ENCODE assay signal across 8 cellular contexts in the genomic region with DNA sequence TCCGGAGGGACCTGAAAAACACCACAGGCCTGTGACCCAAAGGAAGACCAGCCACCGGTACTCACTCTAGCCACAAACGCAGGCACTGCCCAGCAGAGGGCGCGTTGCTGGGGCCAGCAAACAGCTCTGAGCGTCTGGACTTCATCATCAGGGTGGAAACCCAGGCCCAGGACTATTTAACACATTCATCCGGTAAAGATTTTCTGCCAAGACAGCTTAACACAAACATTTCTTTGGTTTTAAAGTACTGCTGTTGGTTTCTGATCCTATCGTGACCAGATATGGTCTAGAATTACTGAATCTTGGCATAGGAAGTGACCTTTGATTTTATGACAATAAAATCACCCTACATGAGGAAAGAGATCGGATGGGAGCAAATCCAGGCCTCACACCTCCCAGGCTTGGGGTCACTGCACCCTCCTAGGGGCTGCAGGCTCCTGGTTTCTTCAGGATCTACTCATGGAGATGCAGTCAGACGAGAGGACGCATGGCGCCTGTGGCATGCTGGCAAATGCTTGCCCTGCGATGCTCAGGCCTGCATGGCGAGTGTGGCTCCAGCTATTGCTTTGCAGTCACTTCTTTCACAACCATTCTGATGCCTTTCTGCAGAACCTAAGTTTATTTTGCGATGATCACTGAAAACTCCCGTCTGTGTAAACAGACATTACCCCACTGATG.
A peak's percentile ranks its signal among the peaks of the same experiment; 100 is the strongest.
DNase-seq lines count a peak whose midpoint lies in the region; ATAC-seq and TF ChIP-seq lines count a peak whose summit lies in the region.

No MANE protein-coding gene starts in this region.

- peaks cover 21% of the 10 kb centered on the region for H3K27me3 Mint-ChIP-seq in activated CD8-positive, alpha-beta memory T cell treated with anti-CD3 and anti-CD28 coated beads, Interleukin-2, amount 10 ng/mL, durations not matched to agents 7 days and 5 days

- ATAC-seq in GM19468 (IDR thresholded peaks at IDR 0.05; ENCODE audit: extremely low read depth, unreplicated experiment) = peak; percentile 33
- ATAC-seq in activated CD8-positive, alpha-beta memory T cell treated with anti-CD3 and anti-CD28 coated beads, Interleukin-2, amount 10 ng/mL, durations not matched to agents 7 days and 5 days = no peak

- H3K4me1 ChIP-seq in right atrium auricular region = no peaks in the 10 kb centered on the region

- H3K36me3 ChIP-seq in right atrium auricular region = no peaks in the 10 kb centered on the region

- DNase-seq in NCI-H2196 (lab: John Stamatoyannopoulos, UW; ENCODE audit: unreplicated experiment) (peak; percentile 5), NCI-H2196 treated with DMSO at 0.1 percent for 48 hours (lab: John Stamatoyannopoulos, UW; ENCODE audit: unreplicated experiment) (no peak), HuH-7 (ENCODE audit: low spot score) (peak; percentile 58), right atrium auricular region (ENCODE audit: low spot score) (no peak), NCI-H2029 treated with DMSO at 0.1 percent for 48 hours (lab: John Stamatoyannopoulos, UW) (no peak)
- peak; percentile 45 for DNase-seq in activated CD8-positive, alpha-beta memory T cell treated with anti-CD3 and anti-CD28 coated beads, Interleukin-2, amount 10 ng/mL, durations not matched to agents 7 days and 5 days
- DNase-seq in stimulated activated CD4-positive, alpha-beta T cell treated with anti-CD3 and anti-CD28 coated beads, Interleukin-4, amount 100 ng/mL, for 1 hour = peak; percentile 22

- CTCF ChIA-PET in activated CD8-positive, alpha-beta memory T cell treated with anti-CD3 and anti-CD28 coated beads, Interleukin-2, amount 10 ng/mL, durations not matched to agents 7 days and 5 days (lab: Charles Lee) = interaction anchor here (1.0 kb wide), 1 partner anchor 14 kb away, joined by 3 read pairs; no protein-coding TSS in a partner anchor

- H3K4me1 Mint-ChIP-seq in activated CD8-positive, alpha-beta memory T cell treated with anti-CD3 and anti-CD28 coated beads, Interleukin-2, amount 10 ng/mL, durations not matched to agents 7 days and 5 days = peaks cover 3% of the 10 kb centered on the region

- H3K4me3 ChIP-seq in right atrium auricular region = no peak overlapping the region

- no peaks in the 10 kb centered on the region for H3K9me3 ChIP-seq in right atrium auricular region

- TF ChIP-seq CTCF in right atrium auricular region (IDR thresholded peaks at IDR 0.05) = peak; percentile 14 to 45

- no peaks in the 10 kb centered on the region for H3K36me3 Mint-ChIP-seq in activated CD8-positive, alpha-beta memory T cell treated with anti-CD3 and anti-CD28 coated beads, Interleukin-2, amount 10 ng/mL, durations not matched to agents 7 days and 5 days

- no peaks in the 10 kb centered on the region for H3K9me3 Mint-ChIP-seq in activated CD8-positive, alpha-beta memory T cell treated with anti-CD3 and anti-CD28 coated beads, Interleukin-2, amount 10 ng/mL, durations not matched to agents 7 days and 5 days (ENCODE audit: low read depth)

- H3K27me3 ChIP-seq in right atrium auricular region = no peaks in the 10 kb centered on the region

- no peak overlapping the region for H3K4me3 Mint-ChIP-seq in activated CD8-positive, alpha-beta memory T cell treated with anti-CD3 and anti-CD28 coated beads, Interleukin-2, amount 10 ng/mL, durations not matched to agents 7 days and 5 days

- H3K27ac ChIP-seq in right atrium auricular region = no peak overlapping the region

- no peak overlapping the region for H3K27ac Mint-ChIP-seq in activated CD8-positive, alpha-beta memory T cell treated with anti-CD3 and anti-CD28 coated beads, Interleukin-2, amount 10 ng/mL, durations not matched to agents 7 days and 5 days

Comparison
In these comparisons a context has a peak if more than half of its experiments do, and no peak if none do; other contexts are left out.
1. DNase-seq: peak in NCI-H2196 (single experiment), HuH-7 (single experiment), activated CD8-positive, alpha-beta memory T cell treated with anti-CD3 and anti-CD28 coated beads, Interleukin-2, amount 10 ng/mL, durations not matched to agents 7 days and 5 days (single experiment) and stimulated activated CD4-positive, alpha-beta T cell treated with anti-CD3 and anti-CD28 coated beads, Interleukin-4, amount 100 ng/mL, for 1 hour (single experiment); none in NCI-H2196 treated with DMSO at 0.1 percent for 48 hours (single experiment), right atrium auricular region (single experiment) and NCI-H2029 treated with DMSO at 0.1 percent for 48 hours (single experiment).